10 cellular contexts compared by ENCODE assay signal in genomic region chr5:95900383-95900958, GRCh38.
DNase-seq lines count a peak whose midpoint lies in the region; ATAC-seq and TF ChIP-seq lines count a peak whose summit lies in the region.
"Had no signal": no experiment of that assay in that cellular context is flagged by ENCODE, and none has a peak within 500 bp of the region (broad histone marks: within the 10 kb centered on the region; RNA-seq: fewer than 3 reads in every experiment).

No MANE protein-coding gene starts in this region.

- H3K27ac ChIP-seq in lower lobe of right lung (no peak overlapping the region), vagina (no peak overlapping the region)

- DNase-seq in AG09309 (ENCODE audit: low read depth) (peak; percentile 32), NCI-H1694 treated with DMSO at 0.1 percent for 48 hours (lab: John Stamatoyannopoulos, UW) (peak; percentile 60), chondrocyte (ENCODE audit: low spot score) (no peak), lower lobe of right lung (no peak), vagina (ENCODE audit: extremely low spot score in 2 of 2) (no peak)
- DNase-seq in activated T-cell treated with anti-CD3 and anti-CD28 coated beads, Interleukin-2, amount 50 U/mL, for 1 hour: no peak
- DNase-seq: activated naive CD8-positive, alpha-beta T cell treated with anti-CD3 and anti-CD28 coated beads, Interleukin-2, amount 10 ng/mL, durations not matched to agents 7 days and 5 days; small intestine had no signal

- no peak for TF ChIP-seq POLR2A in vagina (IDR thresholded peaks at IDR 0.05)

- H3K4me1 ChIP-seq in lower lobe of right lung (peaks cover 6% of the 10 kb centered on the region), vagina (no peaks in the 10 kb centered on the region)

- ATAC-seq in lower lobe of right lung (peak; percentile 50 to 61), HG02642 (IDR thresholded peaks at IDR 0.05; ENCODE audit: poor library complexity, unreplicated experiment) (no peak), GM21360 (IDR thresholded peaks at IDR 0.05; ENCODE audit: unreplicated experiment) (no peak)

- TF ChIP-seq CTCF in AG09309 (IDR thresholded peaks at IDR 0.05; ENCODE audit: control insufficient read depth, insufficient read depth, low read depth, low read length, missing control alignments) (no peak), chondrocyte (IDR thresholded peaks at IDR 0.05) (no peak), lower lobe of right lung (IDR thresholded peaks at IDR 0.05) (no peak), vagina (IDR thresholded peaks at IDR 0.05) (no peak)

- H3K9me3 ChIP-seq in lower lobe of right lung: no peaks in the 10 kb centered on the region
- H3K9me3 ChIP-seq in vagina: no peaks in the 10 kb centered on the region

- H3K4me3 ChIP-seq in AG09309 (ENCODE audit: control insufficient read depth, low read depth, low read length) (no peak overlapping the region), lower lobe of right lung (no peak overlapping the region), vagina (no peak overlapping the region)

- H3K27me3 Mint-ChIP-seq in chondrocyte (ENCODE audit: low read depth): no peaks in the 10 kb centered on the region
- H3K27me3 Mint-ChIP-seq: activated naive CD8-positive, alpha-beta T cell treated with anti-CD3 and anti-CD28 coated beads, Interleukin-2, amount 10 ng/mL, durations not matched to agents 7 days and 5 days had no signal

- H3K9me3 Mint-ChIP-seq in chondrocyte (ENCODE audit: low read depth): no peaks in the 10 kb centered on the region
- H3K9me3 Mint-ChIP-seq: activated naive CD8-positive, alpha-beta T cell treated with anti-CD3 and anti-CD28 coated beads, Interleukin-2, amount 10 ng/mL, durations not matched to agents 7 days and 5 days had no signal

- no peaks in the 10 kb centered on the region for H3K27me3 ChIP-seq in lower lobe of right lung (ENCODE audit: low read depth)
- H3K27me3 ChIP-seq in vagina: no peaks in the 10 kb centered on the region

- peak overlapping the region; percentile 8 for H3K27ac Mint-ChIP-seq in chondrocyte (ENCODE audit: unreplicated experiment)
- H3K27ac Mint-ChIP-seq: activated naive CD8-positive, alpha-beta T cell treated with anti-CD3 and anti-CD28 coated beads, Interleukin-2, amount 10 ng/mL, durations not matched to agents 7 days and 5 days had no signal

- no peak overlapping the region for H3K4me3 Mint-ChIP-seq in chondrocyte (ENCODE audit: unreplicated experiment)
- H3K4me3 Mint-ChIP-seq: activated naive CD8-positive, alpha-beta T cell treated with anti-CD3 and anti-CD28 coated beads, Interleukin-2, amount 10 ng/mL, durations not matched to agents 7 days and 5 days had no signal

- H3K36me3 ChIP-seq in lower lobe of right lung (peaks cover 53% of the 10 kb centered on the region), vagina (peaks cover 0 to 26% of the 10 kb centered on the region in 2 donors)

- H3K4me1 Mint-ChIP-seq in chondrocyte (ENCODE audit: low read depth): peaks cover 15% of the 10 kb centered on the region

- intact Hi-C loops in lower lobe of right lung (cut with DNase I) (no loop called here), vagina (cut with DNase I) (no loop called here)

- H3K36me3 Mint-ChIP-seq in chondrocyte (ENCODE audit: low read depth): peaks cover 47% of the 10 kb centered on the region

Comparison
In these comparisons a context has a peak if more than half of its experiments do, and no peak if none do; other contexts are left out.
1. DNase-seq: peak in AG09309 (single experiment) and NCI-H1694 treated with DMSO at 0.1 percent for 48 hours (single experiment); none in chondrocyte (single experiment), lower lobe of right lung (single experiment), vagina (0 of 2) and activated T-cell treated with anti-CD3 and anti-CD28 coated beads, Interleukin-2, amount 50 U/mL, for 1 hour (single experiment).
2. ATAC-seq: peak in lower lobe of right lung (2 of 2); none in HG02642 (single experiment) and GM21360 (single experiment).